ENCODE assay signal across 16 cellular contexts in the genomic region with DNA sequence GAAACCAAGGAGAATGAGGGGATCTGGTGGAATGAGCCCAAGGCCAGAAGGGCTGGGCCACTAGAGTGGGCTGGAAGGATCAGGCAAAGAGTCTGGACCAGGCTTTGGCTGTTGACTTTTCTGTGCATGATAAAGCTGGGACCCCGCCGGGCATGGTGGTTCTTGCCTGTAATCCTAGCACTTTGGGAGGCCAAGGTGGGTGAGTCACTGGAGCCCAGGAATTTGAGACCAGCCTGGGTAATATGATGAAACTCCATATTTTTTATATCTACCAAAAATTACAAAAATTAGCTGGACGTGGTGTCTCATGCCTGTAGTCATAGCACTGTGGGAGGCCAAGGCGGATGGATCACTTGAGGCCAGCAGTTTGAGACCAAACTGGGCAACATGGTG. TPM values are rescaled to one million over a fixed set of nuclear protein-coding genes. Genes with fewer than 3 reads are reported as not detected.
A peak's percentile ranks its signal among the peaks of the same experiment; 100 is the strongest.
DNase-seq lines count a peak whose midpoint lies in the region; ATAC-seq lines count a peak whose summit lies in the region.
"Had no signal": no experiment of that assay in that cellular context is flagged by ENCODE, and none has a peak within 500 bp of the region (broad histone marks: within the 10 kb centered on the region; RNA-seq: fewer than 3 reads in every experiment).

No MANE protein-coding gene starts in this region.

- H3K36me3 Mint-ChIP-seq in stimulated activated effector memory CD8-positive, alpha-beta T cell treated with anti-CD3 and anti-CD28 coated beads, Interleukin-12 subunit alpha, Interleukin-12 subunit beta, amount 100 ng/mL, for 72 hours: no peaks in the 10 kb centered on the region

- H3K4me1 ChIP-seq in skeletal muscle tissue (ENCODE audit: control insufficient read depth in 3 of 3, insufficient read depth in 3 of 3, low read length in 3 of 3): peaks cover 32 to 48% (median 40%) of the 10 kb centered on the region in 3 donors

- no peak overlapping the region for H3K4me3 Mint-ChIP-seq in stimulated activated effector memory CD8-positive, alpha-beta T cell treated with anti-CD3 and anti-CD28 coated beads, Interleukin-12 subunit alpha, Interleukin-12 subunit beta, amount 100 ng/mL, for 72 hours
- H3K4me3 Mint-ChIP-seq: CD4-positive, alpha-beta T cell had no signal

- no peaks in the 10 kb centered on the region for H3K27me3 ChIP-seq in skeletal muscle tissue (ENCODE audit: control insufficient read depth in 3 of 3, insufficient read depth in 3 of 3, low read length in 3 of 3)
- H3K27me3 ChIP-seq: tibial artery had no signal

- H3K4me3 ChIP-seq in skeletal muscle tissue (ENCODE audit: low read length in 3 of 3): peak overlapping the region in 2 of 3 donors; percentile 79 to 93
- H3K4me3 ChIP-seq: dorsolateral prefrontal cortex, smooth muscle cell, tibial artery had no signal

- DNase-seq in HCEC 1CT (peak; percentile 82), T1000 (lab: John Stamatoyannopoulos, UW) (peak; percentile 24), fibroblast of gingiva (ENCODE audit: low read depth) (peak; percentile 86), DMS53 treated with DMSO at 0.1 percent for 48 hours (lab: John Stamatoyannopoulos, UW; ENCODE audit: unreplicated experiment) (no peak), islet precursor cell (no peak)
- DNase-seq in stimulated activated effector memory CD8-positive, alpha-beta T cell treated with anti-CD3 and anti-CD28 coated beads, Interleukin-12 subunit alpha, Interleukin-12 subunit beta, amount 100 ng/mL, for 72 hours (ENCODE audit: low spot score in 2 of 2): no peak
- DNase-seq: activated CD4-positive, CD25-positive, alpha-beta regulatory T cell; amygdala; CD4-positive, alpha-beta T cell; DMS79 treated with DMSO at 0.1 percent for 48 hours; dorsolateral prefrontal cortex; KBM-7; NCI-H1105 treated with DMSO at 0.1 percent for 48 hours had no signal

- H3K9me3 ChIP-seq in skeletal muscle tissue (ENCODE audit: control insufficient read depth in 3 of 3, low read length in 3 of 3): no peaks in the 10 kb centered on the region
- H3K9me3 ChIP-seq: tibial artery had no signal

- H3K4me1 Mint-ChIP-seq in stimulated activated effector memory CD8-positive, alpha-beta T cell treated with anti-CD3 and anti-CD28 coated beads, Interleukin-12 subunit alpha, Interleukin-12 subunit beta, amount 100 ng/mL, for 72 hours: peaks cover 15% of the 10 kb centered on the region

- peak overlapping the region in 2 of 3 donors; percentile 83 to 97 for H3K9ac ChIP-seq in skeletal muscle tissue (ENCODE audit: low read depth in 1 of 3, low read length in 3 of 3)

- ATAC-seq in stimulated activated effector memory CD8-positive, alpha-beta T cell treated with anti-CD3 and anti-CD28 coated beads, Interleukin-12 subunit alpha, Interleukin-12 subunit beta, amount 100 ng/mL, for 72 hours: no peak

- no peaks in the 10 kb centered on the region for H3K9me3 Mint-ChIP-seq in stimulated activated effector memory CD8-positive, alpha-beta T cell treated with anti-CD3 and anti-CD28 coated beads, Interleukin-12 subunit alpha, Interleukin-12 subunit beta, amount 100 ng/mL, for 72 hours
- H3K9me3 Mint-ChIP-seq: CD4-positive, alpha-beta T cell had no signal

- no peak overlapping the region for H3K27ac Mint-ChIP-seq in stimulated activated effector memory CD8-positive, alpha-beta T cell treated with anti-CD3 and anti-CD28 coated beads, Interleukin-12 subunit alpha, Interleukin-12 subunit beta, amount 100 ng/mL, for 72 hours
- H3K27ac Mint-ChIP-seq: CD4-positive, alpha-beta T cell had no signal

- peaks cover 0 to 2% (median 2%) of the 10 kb centered on the region in 3 donors for H3K36me3 ChIP-seq in skeletal muscle tissue (ENCODE audit: control insufficient read depth in 3 of 3, insufficient read depth in 3 of 3, low read length in 3 of 3)
- H3K36me3 ChIP-seq: tibial artery had no signal

- H3K27ac ChIP-seq in skeletal muscle tissue (ENCODE audit: low read depth, low read length): peak overlapping the region; percentile 79

RNA-seq across cellular contexts. Expression of a gene that starts 0.4 kb away (rescaled TPM):
- 2.1 TPM for total RNA-seq in skeletal muscle tissue
- total RNA-seq: smooth muscle cell had no signal

RNA-seq across cellular contexts. Expression of a gene that starts 18.3 kb away (rescaled TPM):
- 26.6 TPM for total RNA-seq in skeletal muscle tissue

RNA-seq across cellular contexts. Expression of a gene that starts 18.7 kb away (rescaled TPM):
- total RNA-seq in skeletal muscle tissue: 64.2 TPM

RNA-seq across cellular contexts. Expression of a gene that starts 23.1 kb away (rescaled TPM):
- 10.4 TPM for total RNA-seq in skeletal muscle tissue

RNA-seq across cellular contexts. Expression of a gene that starts 24.9 kb away (rescaled TPM):
- 13.0 TPM for total RNA-seq in skeletal muscle tissue

Comparison
In these comparisons a context has a peak if more than half of its experiments do, and no peak if none do; other contexts are left out.
1. DNase-seq: peak in HCEC 1CT (single experiment), T1000 (single experiment) and fibroblast of gingiva (single experiment); none in DMS53 treated with DMSO at 0.1 percent for 48 hours (single experiment), stimulated activated effector memory CD8-positive, alpha-beta T cell treated with anti-CD3 and anti-CD28 coated beads, Interleukin-12 subunit alpha, Interleukin-12 subunit beta, amount 100 ng/mL, for 72 hours (0 of 2) and islet precursor cell (single experiment).